In the genomic region with DNA sequence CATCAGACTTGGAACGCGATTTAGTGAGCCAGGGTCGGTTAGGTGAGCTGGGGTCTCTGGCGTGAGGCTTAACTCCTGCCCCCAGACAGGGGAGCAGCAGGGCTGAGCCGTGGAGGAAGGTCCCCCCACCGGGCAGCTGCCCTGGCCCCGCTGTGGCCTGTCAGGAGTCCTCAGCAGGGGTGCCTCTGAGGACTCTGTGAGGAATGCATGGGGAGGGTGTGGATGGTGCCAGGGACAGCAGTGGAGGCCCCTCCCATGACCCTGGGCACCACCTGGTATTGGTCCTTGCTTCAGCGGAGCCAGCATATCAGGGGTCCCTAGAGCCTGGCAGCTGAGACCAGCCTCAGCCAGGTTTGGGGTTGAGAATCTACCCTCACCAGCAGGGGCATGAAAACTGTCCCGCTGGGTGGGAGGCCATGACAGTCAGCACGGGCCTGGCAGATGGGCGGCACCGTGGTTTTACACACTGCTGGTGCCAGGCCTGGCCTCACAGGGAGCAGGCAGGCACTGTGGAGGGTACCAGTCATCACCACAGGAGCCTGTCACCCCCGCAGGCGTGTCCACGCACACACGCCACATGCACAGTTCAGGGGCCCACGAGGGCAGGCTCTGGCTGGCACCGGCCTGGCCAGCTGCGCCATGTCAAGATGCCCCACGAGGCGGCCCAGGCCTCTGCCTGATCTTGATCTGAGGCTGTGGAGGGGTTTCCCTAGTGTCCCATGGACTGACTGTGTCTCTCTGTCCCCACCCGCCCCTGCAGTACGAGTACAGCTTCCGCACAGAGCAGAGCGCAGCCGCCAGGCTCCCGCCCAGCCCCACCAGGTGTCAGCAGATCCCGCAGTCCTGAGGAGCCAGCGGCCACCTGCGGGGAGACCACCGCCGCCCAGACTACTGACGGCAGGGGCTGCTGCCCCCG, we compare ENCODE assay signal across 28 cellular contexts.
DNase-seq lines count a peak whose midpoint lies in the region; ATAC-seq and TF ChIP-seq lines count a peak whose summit lies in the region.
"Had no signal": no experiment of that assay in that cellular context is flagged by ENCODE, and none has a peak within 500 bp of the region (broad histone marks: within the 10 kb centered on the region; RNA-seq: fewer than 3 reads in every experiment).

No MANE protein-coding gene starts in this region.

- H3K36me3 ChIP-seq in SK-N-SH (replicated peaks in 1 of 2; ENCODE audit: control insufficient read depth in 1 of 2, insufficient read depth in 2 of 2, low read length in 1 of 2) (peaks cover 0 to 5% of the 10 kb centered on the region in 2 experiments), lower lobe of right lung (peaks cover 24% of the 10 kb centered on the region)
- H3K36me3 ChIP-seq: cardiac muscle cell, prostate gland had no signal

- CTCF ChIA-PET in SK-N-SH (lab: Yijun Ruan, JAX) = interaction anchor here (0.6 to 16.1 kb wide), 15 partner anchors 8 to 279 kb away, joined by 3 to 739 read pairs (median 15); no protein-coding TSS in a partner anchor

- no peaks in the 10 kb centered on the region for H3K27me3 ChIP-seq in SK-N-SH (ENCODE audit: insufficient read depth)
- peaks cover 5% of the 10 kb centered on the region for H3K27me3 ChIP-seq in lower lobe of right lung (ENCODE audit: low read depth)
- H3K27me3 ChIP-seq: ascending aorta, SJSA1, upper lobe of right lung had no signal

- WGBS in SK-N-SH (ENCODE audit: low lambda C conversion rate) = 99% methylated on average over 12 of the region's 34 CpGs

- no peak for DNase-seq in SK-N-SH
- DNase-seq in SW480 (ENCODE audit: low spot score) = peak; percentile 59
- peak; percentile 35 for DNase-seq in lower lobe of right lung
- DNase-seq in substantia nigra (lab: John Stamatoyannopoulos, UW) = peak in 1 of 49 donors; percentile 23
- DNase-seq in COLO668 (lab: John Stamatoyannopoulos, UW; ENCODE audit: unreplicated experiment) = no peak
- no peak for DNase-seq in medulla oblongata (ENCODE audit: extremely low spot score)
- DNase-seq: 8988T; activated CD4-positive, alpha-beta T cell treated with anti-CD3 and anti-CD28 coated beads, Interleukin-2, amount 50 U/mL, for 48 hours; activated gamma-delta T cell treated with Interleukin-2 at 50 U/mL for 16 hours; activated naive CD8-positive, alpha-beta T cell treated with anti-CD3 and anti-CD28 coated beads, Interleukin-2, amount 10 ng/mL, durations not matched to agents 7 days and 5 days; activated T-cell treated with anti-CD3 and anti-CD28 coated beads, Interleukin-2, amount 50 U/mL, for 48 hours; Calu3; cortex of kidney; DMS79 treated with DMSO at 0.1 percent for 48 hours; effector memory CD4-positive, alpha-beta T cell; HCEC 1CT; mesendoderm; NCI-H774; stimulated activated naive B cell treated with anti-CD40 and anti-IgM and Interleukin-4, amounts not matched to agents 10 μg/mL and 1 μg/mL and 100 μg/mL, for 72 hours; upper lobe of right lung had no signal

- POLR2A ChIA-PET in SK-N-SH (lab: Yijun Ruan, JAX) = interaction anchor here (1.7 to 2.2 kb wide), 2 partner anchors 48 to 61 kb away, joined by 4 to 9 read pairs; no protein-coding TSS in a partner anchor

- no peak for TF ChIP-seq EP300 in SK-N-SH (IDR thresholded peaks at IDR 0.05; ENCODE audit: borderline replicate concordance in 1 of 2, low read depth in 1 of 2, low read length in 1 of 2)

- no peaks in the 10 kb centered on the region for H3K9me2 ChIP-seq in SK-N-SH

- TF ChIP-seq RAD21 in SK-N-SH (IDR thresholded peaks at IDR 0.05; ENCODE audit: low read length) = peak; percentile 35

- intact Hi-C loops in lower lobe of right lung (cut with DNase I) = no loop called here

- no peaks in the 10 kb centered on the region for H3K9me3 ChIP-seq in SK-N-SH
- no peaks in the 10 kb centered on the region for H3K9me3 ChIP-seq in lower lobe of right lung
- H3K9me3 ChIP-seq: ascending aorta, left lung, prostate gland, SJSA1, upper lobe of right lung had no signal

- H3K4me3 ChIP-seq in SK-N-SH (ENCODE audit: low read depth in 2 of 2, low read length in 1 of 2) (no peak overlapping the region), lower lobe of right lung (no peak overlapping the region)
- H3K4me3 ChIP-seq: ascending aorta, cardiac muscle cell, left lung, prostate gland, SJSA1, upper lobe of right lung had no signal

- no peak overlapping the region for H2AFZ ChIP-seq in SK-N-SH (ENCODE audit: low read depth)

- H3K79me2 ChIP-seq in SK-N-SH (ENCODE audit: insufficient read depth) = no peaks in the 10 kb centered on the region

- no peak overlapping the region for H3K27ac ChIP-seq in SK-N-SH (ENCODE audit: low read depth in 2 of 2, low read length in 1 of 2)
- no peak overlapping the region for H3K27ac ChIP-seq in lower lobe of right lung
- peak overlapping the region; percentile 51 for H3K27ac ChIP-seq in substantia nigra (ENCODE audit: low read depth, low read length, poor library complexity, severe bottlenecking)
- H3K27ac ChIP-seq: ascending aorta, cardiac muscle cell, left lung, prostate gland, SJSA1, upper lobe of right lung had no signal

- no peak overlapping the region for H3K4me2 ChIP-seq in SK-N-SH

- ATAC-seq in SK-N-SH treated with all-trans-retinoic acid at 6 μM for 48 hours (no peak), lower lobe of right lung (no peak), HG03460 (IDR thresholded peaks at IDR 0.05; ENCODE audit: unreplicated experiment) (no peak)
- ATAC-seq: activated CD4-positive, CD25-positive, alpha-beta regulatory T cell treated with anti-CD3 and anti-CD28 coated beads, Interleukin-2, amount 50 U/mL, for 24 hours; left lung; stimulated activated naive B cell treated with anti-CD40 and anti-IgM and Interleukin-4, amounts not matched to agents 10 μg/mL and 1 μg/mL and 100 μg/mL, for 72 hours; upper lobe of right lung had no signal

- no peak overlapping the region for H3K9ac ChIP-seq in SK-N-SH

- 0 out of 2 replicates have a peak, but pooled peaks cover 3% of the 10 kb centered on the region for H4K20me1 ChIP-seq in SK-N-SH (ENCODE audit: insufficient read depth)

- H3F3A ChIP-seq in SK-N-SH (replicated peaks; ENCODE audit: insufficient read depth) = no peaks in the 10 kb centered on the region

- TF ChIP-seq CTCF in SK-N-SH (IDR thresholded peaks at IDR 0.05) (no peak), lower lobe of right lung (IDR thresholded peaks at IDR 0.05) (no peak)

- H3K4me1 ChIP-seq in SK-N-SH (ENCODE audit: control insufficient read depth in 1 of 2, insufficient read depth in 2 of 2, low read depth in 1 of 2, low read length in 1 of 2) (peaks cover 0 to 42% of the 10 kb centered on the region in 2 experiments; a peak in 1 of 4 replicates), lower lobe of right lung (peaks cover 8% of the 10 kb centered on the region)

TF ChIP-seq in SK-N-SH, 30 proteins besides CTCF, POLR2A, EP300 and RAD21:
- TF ChIP-seq GATA2 (CRISPR knock-in tag; IDR thresholded peaks at IDR 0.05) = no peak
- TF ChIP-seq TCF12 (IDR thresholded peaks at IDR 0.05) = no peak
- no peak for TF ChIP-seq NFIC (IDR thresholded peaks at IDR 0.05; ENCODE audit: borderline replicate concordance)
- TF ChIP-seq SMC3 (IDR thresholded peaks at IDR 0.05; ENCODE audit: low read depth, low read length) = peak; percentile 15; the same call in 1 of the 2 replicates
- no peak for TF ChIP-seq TEAD4 (IDR thresholded peaks at IDR 0.05; ENCODE audit: borderline replicate concordance, insufficient read depth)
- TF ChIP-seq FOXJ3 (CRISPR knock-in tag; IDR thresholded peaks at IDR 0.05) = no peak
- TF ChIP-seq RXRA (IDR thresholded peaks at IDR 0.05; ENCODE audit: borderline replicate concordance, low read depth) = no peak
TF ChIP-seq in SK-N-SH: peak in this region for 1.

TF ChIP-seq in SK-N-SH treated with all-trans-retinoic acid at 6 μM for 48 hours, 23 proteins besides CTCF, POLR2A, EP300 and RAD21 (continues in another document):
- TF ChIP-seq, protein P1, sequence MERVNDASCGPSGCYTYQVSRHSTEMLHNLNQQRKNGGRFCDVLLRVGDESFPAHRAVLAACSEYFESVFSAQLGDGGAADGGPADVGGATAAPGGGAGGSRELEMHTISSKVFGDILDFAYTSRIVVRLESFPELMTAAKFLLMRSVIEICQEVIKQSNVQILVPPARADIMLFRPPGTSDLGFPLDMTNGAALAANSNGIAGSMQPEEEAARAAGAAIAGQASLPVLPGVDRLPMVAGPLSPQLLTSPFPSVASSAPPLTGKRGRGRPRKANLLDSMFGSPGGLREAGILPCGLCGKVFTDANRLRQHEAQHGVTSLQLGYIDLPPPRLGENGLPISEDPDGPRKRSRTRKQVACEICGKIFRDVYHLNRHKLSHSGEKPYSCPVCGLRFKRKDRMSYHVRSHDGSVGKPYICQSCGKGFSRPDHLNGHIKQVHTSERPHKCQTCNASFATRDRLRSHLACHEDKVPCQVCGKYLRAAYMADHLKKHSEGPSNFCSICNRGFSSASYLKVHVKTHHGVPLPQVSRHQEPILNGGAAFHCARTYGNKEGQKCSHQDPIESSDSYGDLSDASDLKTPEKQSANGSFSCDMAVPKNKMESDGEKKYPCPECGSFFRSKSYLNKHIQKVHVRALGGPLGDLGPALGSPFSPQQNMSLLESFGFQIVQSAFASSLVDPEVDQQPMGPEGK (CRISPR knock-in tag; IDR thresholded peaks at IDR 0.05; ENCODE audit: borderline replicate concordance) = no peak
- TF ChIP-seq BACH2 (CRISPR knock-in tag; IDR thresholded peaks at IDR 0.05; ENCODE audit: borderline replicate concordance) = no peak
- TF ChIP-seq ISL1 (CRISPR knock-in tag; IDR thresholded peaks at IDR 0.05) = no peak
- no peak for TF ChIP-seq PPARA (CRISPR knock-in tag; IDR thresholded peaks at IDR 0.05; ENCODE audit: borderline replicate concordance)
- no peak for TF ChIP-seq ZFP3 (CRISPR knock-in tag; IDR thresholded peaks at IDR 0.05)
- TF ChIP-seq CREB5 (CRISPR knock-in tag; IDR thresholded peaks at IDR 0.05; ENCODE audit: low read depth) = no peak
- TF ChIP-seq OSR1 (CRISPR knock-in tag; IDR thresholded peaks at IDR 0.05) = no peak
- no peak for TF ChIP-seq ZNF70 (CRISPR knock-in tag; IDR thresholded peaks at IDR 0.05)

Comparison
In these comparisons a context has a peak if more than half of its experiments do, and no peak if none do; other contexts are left out.
1. DNase-seq: peak in SW480 (single experiment) and lower lobe of right lung (single experiment); none in SK-N-SH (single experiment), COLO668 (single experiment) and medulla oblongata (single experiment).